Comparison of ENCODE assay signal across 31 cellular contexts in genomic region chr13:111855786-111856185, GRCh38.
"Had no signal": no experiment of that assay in that cellular context is flagged by ENCODE, and none has a peak within 500 bp of the region (broad histone marks: within the 10 kb centered on the region; RNA-seq: fewer than 3 reads in every experiment).

No MANE protein-coding gene starts in this region.

- H3K27me3 Mint-ChIP-seq: activated CD4-positive, alpha-beta T cell treated with anti-CD3 and anti-CD28 coated beads, Interleukin-2, amount 10 ng/mL, durations not matched to agents 24 days and 14 days; dendritic cell treated with granulocyte-macrophage colony-stimulating factor and Interleukin-4, amounts not matched to agents 40 ng/mL and 50 ng/mL, for 4 days had no signal

- H3K4me3 Mint-ChIP-seq: activated CD4-positive, alpha-beta memory T cell treated with anti-CD3 and anti-CD28 coated beads for 36 hours; activated CD4-positive, alpha-beta T cell treated with anti-CD3 and anti-CD28 coated beads for 36 hours; activated CD4-positive, alpha-beta T cell treated with anti-CD3 and anti-CD28 coated beads, Interleukin-2, amount 10 ng/mL, durations not matched to agents 24 days and 14 days; activated CD8-positive, alpha-beta T cell treated with anti-CD3 and anti-CD28 coated beads, Interleukin-2, amount 10 ng/mL, durations not matched to agents 7 days and 5 days; activated naive CD8-positive, alpha-beta T cell; activated T-cell treated with anti-CD3 and anti-CD28 coated beads, Interleukin-2, amount 50 U/mL, for 4 hours; activated T-helper 17 cell treated with anti-CD3 and anti-CD28 coated beads, Interleukin-2, amount 50 U/mL, for 72 hours; dendritic cell treated with granulocyte-macrophage colony-stimulating factor and Interleukin-4, amounts not matched to agents 40 ng/mL and 50 ng/mL, for 4 days; endodermal cell; T-helper 17 cell; T-helper 2 cell treated with Interferon-gamma antibody and Interleukin-4, amounts not matched to agents 5 μg/mL and 100 μg/mL, for 36 hours had no signal

- H3K4me1 Mint-ChIP-seq: activated CD4-positive, alpha-beta T cell treated with anti-CD3 and anti-CD28 coated beads for 36 hours; activated CD4-positive, alpha-beta T cell treated with anti-CD3 and anti-CD28 coated beads, Interleukin-2, amount 10 ng/mL, durations not matched to agents 24 days and 14 days; activated T-helper 17 cell treated with anti-CD3 and anti-CD28 coated beads, Interleukin-2, amount 50 U/mL, for 72 hours; T-helper 17 cell had no signal

- DNase-seq: activated CD4-positive, alpha-beta memory T cell treated with anti-CD3 and anti-CD28 coated beads for 36 hours; activated CD4-positive, alpha-beta T cell treated with anti-CD3 and anti-CD28 coated beads for 36 hours; activated CD4-positive, alpha-beta T cell treated with anti-CD3 and anti-CD28 coated beads, Interleukin-2, amount 10 ng/mL, durations not matched to agents 24 days and 14 days; activated CD4-positive, CD25-positive, alpha-beta regulatory T cell; activated CD4-positive, CD25-positive, alpha-beta regulatory T cell treated with anti-CD3 and anti-CD28 coated beads, Interleukin-2, amount 50 U/mL, for 72 hours; activated CD8-positive, alpha-beta T cell treated with anti-CD3 and anti-CD28 coated beads, Interleukin-2, amount 10 ng/mL, durations not matched to agents 7 days and 5 days; activated effector memory CD4-positive, alpha-beta T cell treated with Interleukin-2 at 50 U/mL for 16 hours; activated gamma-delta T cell treated with Interleukin-2 at 50 U/mL for 16 hours; activated naive CD4-positive, alpha-beta T cell treated with anti-CD3 and anti-CD28 coated beads, Interleukin-2, amount 50 U/mL, for 16 hours; activated naive CD4-positive, alpha-beta T cell treated with Interleukin-2 at 50 U/mL for 16 hours; activated T-cell treated with anti-CD3 and anti-CD28 coated beads, Interleukin-2, amount 50 U/mL, for 4 hours; amniotic stem cell; anterior cingulate cortex; brain microvascular endothelial cell; caudate nucleus; colonic mucosa; dorsolateral prefrontal cortex; effector memory CD4-positive, alpha-beta T cell; endodermal cell; foreskin keratinocyte; gastrocnemius medialis; glutamatergic neuron; heart left ventricle; T-helper 1 cell; T-helper 17 cell; T1000 had no signal

- ATAC-seq: activated CD4-positive, alpha-beta T cell treated with anti-CD3 and anti-CD28 coated beads for 36 hours; activated CD8-positive, alpha-beta T cell treated with anti-CD3 and anti-CD28 coated beads, Interleukin-2, amount 10 ng/mL, durations not matched to agents 7 days and 5 days; activated T-cell treated with anti-CD3 and anti-CD28 coated beads, Interleukin-2, amount 50 U/mL, for 4 hours; activated T-helper 17 cell treated with anti-CD3 and anti-CD28 coated beads, Interleukin-2, amount 50 U/mL, for 72 hours; esophagus mucosa; foreskin keratinocyte; gastrocnemius medialis; heart left ventricle; T-helper 17 cell had no signal

- H3K27ac Mint-ChIP-seq: activated CD4-positive, alpha-beta memory T cell treated with anti-CD3 and anti-CD28 coated beads for 36 hours; activated CD4-positive, alpha-beta T cell treated with anti-CD3 and anti-CD28 coated beads for 36 hours; activated CD4-positive, alpha-beta T cell treated with anti-CD3 and anti-CD28 coated beads, Interleukin-2, amount 10 ng/mL, durations not matched to agents 24 days and 14 days; activated CD8-positive, alpha-beta T cell treated with anti-CD3 and anti-CD28 coated beads, Interleukin-2, amount 10 ng/mL, durations not matched to agents 7 days and 5 days; activated naive CD8-positive, alpha-beta T cell; activated T-helper 17 cell treated with anti-CD3 and anti-CD28 coated beads, Interleukin-2, amount 50 U/mL, for 72 hours; dendritic cell treated with granulocyte-macrophage colony-stimulating factor and Interleukin-4, amounts not matched to agents 40 ng/mL and 50 ng/mL, for 4 days; endodermal cell; T-helper 17 cell; T-helper 2 cell treated with Interferon-gamma antibody and Interleukin-4, amounts not matched to agents 5 μg/mL and 100 μg/mL, for 36 hours had no signal

- H3K36me3 Mint-ChIP-seq: activated CD4-positive, alpha-beta memory T cell treated with anti-CD3 and anti-CD28 coated beads for 36 hours; activated naive CD8-positive, alpha-beta T cell had no signal

- H3K9me3 Mint-ChIP-seq: activated CD4-positive, alpha-beta memory T cell treated with anti-CD3 and anti-CD28 coated beads for 36 hours; activated CD4-positive, alpha-beta T cell treated with anti-CD3 and anti-CD28 coated beads, Interleukin-2, amount 10 ng/mL, durations not matched to agents 24 days and 14 days; activated T-helper 17 cell treated with anti-CD3 and anti-CD28 coated beads, Interleukin-2, amount 50 U/mL, for 72 hours; T-helper 2 cell treated with Interferon-gamma antibody and Interleukin-4, amounts not matched to agents 5 μg/mL and 100 μg/mL, for 36 hours had no signal
